ENCODE assay signal across 1 cellular context in genomic region chr1:161018631-161018930, GRCh38.
TF ChIP-seq lines count a peak whose summit lies in the region.

No MANE protein-coding gene starts in this region.

TF ChIP-seq in HepG2, 621 proteins besides CTCF, POLR2A, EP300 and RAD21:
- TF ChIP-seq, protein P1, sequence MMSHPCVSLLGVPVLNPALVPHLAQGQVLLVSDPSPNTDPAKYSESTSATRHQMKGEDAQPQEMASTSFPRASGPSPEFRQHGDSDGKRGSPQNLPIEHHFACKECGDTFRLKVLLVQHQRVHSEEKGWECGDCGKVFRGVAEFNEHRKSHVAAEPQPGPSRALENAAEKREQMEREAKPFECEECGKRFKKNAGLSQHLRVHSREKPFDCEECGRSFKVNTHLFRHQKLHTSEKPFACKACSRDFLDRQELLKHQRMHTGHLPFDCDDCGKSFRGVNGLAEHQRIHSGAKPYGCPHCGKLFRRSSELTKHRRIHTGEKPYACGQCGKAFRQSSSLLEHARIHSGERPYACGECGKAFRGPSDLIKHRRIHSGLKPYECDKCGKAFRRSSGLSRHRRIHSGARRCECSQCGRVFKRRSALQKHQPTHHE (CRISPR knock-in tag; IDR thresholded peaks at IDR 0.05; ENCODE audit: borderline replicate concordance): no peak
- no peak for TF ChIP-seq ZNF607 (CRISPR knock-in tag; IDR thresholded peaks at IDR 0.05; ENCODE audit: borderline replicate concordance)
- TF ChIP-seq, protein P2, sequence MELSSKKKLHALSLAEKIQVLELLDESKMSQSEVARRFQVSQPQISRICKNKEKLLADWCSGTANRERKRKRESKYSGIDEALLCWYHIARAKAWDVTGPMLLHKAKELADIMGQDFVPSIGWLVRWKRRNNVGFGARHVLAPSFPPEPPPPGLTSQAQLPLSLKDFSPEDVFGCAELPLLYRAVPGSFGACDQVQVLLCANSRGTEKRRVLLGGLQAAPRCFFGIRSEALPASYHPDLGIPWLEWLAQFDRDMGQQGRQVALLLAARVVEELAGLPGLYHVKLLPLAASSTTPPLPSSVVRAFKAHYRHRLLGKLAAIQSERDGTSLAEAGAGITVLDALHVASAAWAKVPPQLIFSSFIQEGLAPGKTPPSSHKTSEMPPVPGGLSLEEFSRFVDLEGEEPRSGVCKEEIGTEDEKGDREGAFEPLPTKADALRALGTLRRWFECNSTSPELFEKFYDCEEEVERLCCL (CRISPR knock-in tag; IDR thresholded peaks at IDR 0.05; ENCODE audit: borderline replicate concordance): no peak
- TF ChIP-seq, protein P3, sequence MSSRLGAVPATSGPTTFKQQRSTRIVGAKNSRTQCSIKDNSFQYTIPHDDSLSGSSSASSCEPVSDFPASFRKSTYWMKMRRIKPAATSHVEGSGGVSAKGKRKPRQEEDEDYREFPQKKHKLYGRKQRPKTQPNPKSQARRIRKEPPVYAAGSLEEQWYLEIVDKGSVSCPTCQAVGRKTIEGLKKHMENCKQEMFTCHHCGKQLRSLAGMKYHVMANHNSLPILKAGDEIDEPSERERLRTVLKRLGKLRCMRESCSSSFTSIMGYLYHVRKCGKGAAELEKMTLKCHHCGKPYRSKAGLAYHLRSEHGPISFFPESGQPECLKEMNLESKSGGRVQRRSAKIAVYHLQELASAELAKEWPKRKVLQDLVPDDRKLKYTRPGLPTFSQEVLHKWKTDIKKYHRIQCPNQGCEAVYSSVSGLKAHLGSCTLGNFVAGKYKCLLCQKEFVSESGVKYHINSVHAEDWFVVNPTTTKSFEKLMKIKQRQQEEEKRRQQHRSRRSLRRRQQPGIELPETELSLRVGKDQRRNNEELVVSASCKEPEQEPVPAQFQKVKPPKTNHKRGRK (CRISPR knock-in tag; IDR thresholded peaks at IDR 0.05): no peak
- no peak for TF ChIP-seq NR2F1 (CRISPR knock-in tag; IDR thresholded peaks at IDR 0.05)
- no peak for TF ChIP-seq ZNF83 (CRISPR knock-in tag; IDR thresholded peaks at IDR 0.05; ENCODE audit: borderline replicate concordance)
- no peak for TF ChIP-seq FOXA3 (CRISPR knock-in tag; IDR thresholded peaks at IDR 0.05)
- TF ChIP-seq ZNF251 (CRISPR knock-in tag; IDR thresholded peaks at IDR 0.05): no peak
- TF ChIP-seq ZNF546 (CRISPR knock-in tag; conservative IDR thresholded peaks at IDR 0.05): no peak
